In genomic region chr11:9549216-9549615, GRCh38 we compare ENCODE assay signal across 1 cellular context.
TF ChIP-seq lines count a peak whose summit lies in the region.

No MANE protein-coding gene starts in this region.

TF ChIP-seq in K562, 482 proteins besides CTCF, POLR2A, EP300 and RAD21:
- TF ChIP-seq KDM1A (IDR thresholded peaks at IDR 0.05) = 0 out of 4 replicates have a peak, but pooled peaks have one; percentile 10 to 24
